ENCODE assay signal across 24 cellular contexts in genomic region chr6:107789361-107789760, GRCh38. TPM values are rescaled to one million over a fixed set of nuclear protein-coding genes. Genes with fewer than 3 reads are reported as not detected.
"Had no signal": no experiment of that assay in that cellular context is flagged by ENCODE, and none has a peak within 500 bp of the region (broad histone marks: within the 10 kb centered on the region; RNA-seq: fewer than 3 reads in every experiment).

No MANE protein-coding gene starts in this region.

- H3K9me3 Mint-ChIP-seq: activated T-cell treated with anti-CD3 and anti-CD28 coated beads, Interleukin-2, amount 50 U/mL, for 72 hours; effector memory CD8-positive, alpha-beta T cell; stimulated activated memory B cell treated with anti-CD40 and anti-IgM and Interleukin-4, amounts not matched to agents 10 μg/mL and 1 μg/mL and 100 μg/mL, for 72 hours had no signal

- H3K4me1 ChIP-seq: esophagus muscularis mucosa, stomach, suprapubic skin, tibial nerve had no signal

- H3K27me3 Mint-ChIP-seq: effector memory CD8-positive, alpha-beta T cell; stimulated activated memory B cell treated with anti-CD40 and anti-IgM and Interleukin-4, amounts not matched to agents 10 μg/mL and 1 μg/mL and 100 μg/mL, for 72 hours had no signal

- H3K27me3 ChIP-seq: gastrocnemius medialis, tibial nerve had no signal

- H3K36me3 Mint-ChIP-seq: stimulated activated memory B cell treated with anti-CD40 and anti-IgM and Interleukin-4, amounts not matched to agents 10 μg/mL and 1 μg/mL and 100 μg/mL, for 72 hours had no signal

- H3K4me3 ChIP-seq: esophagus muscularis mucosa, gastrocnemius medialis, stomach, suprapubic skin, tibial nerve had no signal

- DNase-seq: activated CD4-positive, alpha-beta T cell treated with anti-CD3 and anti-CD28 coated beads, Interleukin-2, amount 50 U/mL, for 1 hour; activated CD4-positive, CD25-positive, alpha-beta regulatory T cell treated with anti-CD3 and anti-CD28 coated beads, Interleukin-2, amount 50 U/mL, for 72 hours; activated CD8-positive, alpha-beta memory T cell treated with anti-CD3 and anti-CD28 coated beads, Interleukin-2, amount 50 U/mL, for 48 hours; activated effector memory CD4-positive, alpha-beta T cell treated with Interleukin-2 at 50 U/mL for 16 hours; activated naive CD4-positive, alpha-beta T cell treated with anti-CD3 and anti-CD28 coated beads, Interleukin-2, amount 50 U/mL, for 16 hours; activated T-cell treated with anti-CD3 and anti-CD28 coated beads, Interleukin-2, amount 50 U/mL, for 72 hours; central memory CD4-positive, alpha-beta T cell; effector memory CD8-positive, alpha-beta T cell; gastrocnemius medialis; hypothalamus; left cardiac atrium; midbrain; occipital lobe; posterior cingulate gyrus; small intestine; stimulated activated CD4-positive, alpha-beta T cell treated with anti-CD3 and anti-CD28 coated beads, Interleukin-2, amount 100 ng/mL, for 24 hours; stomach; WERI-Rb-1 had no signal

- H3K27ac ChIP-seq: esophagus muscularis mucosa, gastrocnemius medialis, stomach, suprapubic skin, tibial nerve, WERI-Rb-1 had no signal

- H3K36me3 ChIP-seq: esophagus muscularis mucosa, gastrocnemius medialis, stomach, suprapubic skin, tibial nerve, WERI-Rb-1 had no signal

- H3K4me3 Mint-ChIP-seq: activated T-cell treated with anti-CD3 and anti-CD28 coated beads, Interleukin-2, amount 50 U/mL, for 72 hours; stimulated activated memory B cell treated with anti-CD40 and anti-IgM and Interleukin-4, amounts not matched to agents 10 μg/mL and 1 μg/mL and 100 μg/mL, for 72 hours had no signal

- H3K27ac Mint-ChIP-seq: activated T-cell treated with anti-CD3 and anti-CD28 coated beads, Interleukin-2, amount 50 U/mL, for 72 hours; stimulated activated memory B cell treated with anti-CD40 and anti-IgM and Interleukin-4, amounts not matched to agents 10 μg/mL and 1 μg/mL and 100 μg/mL, for 72 hours had no signal

- H3K9me3 ChIP-seq: esophagus muscularis mucosa, gastrocnemius medialis, stomach, suprapubic skin, tibial nerve had no signal

RNA-seq across cellular contexts. Expression of gene SCML4, which starts 34.8 kb away (rescaled TPM):
- total RNA-seq: astrocyte, dermis microvascular lymphatic vessel endothelial cell had no signal
